12 cellular contexts compared by ENCODE assay signal in genomic region chr14:56650075-56650474, GRCh38.
"Had no signal": no experiment of that assay in that cellular context is flagged by ENCODE, and none has a peak within 500 bp of the region (broad histone marks: within the 10 kb centered on the region; RNA-seq: fewer than 3 reads in every experiment).

No MANE protein-coding gene starts in this region.

- H3K4me3 ChIP-seq: left lung, sigmoid colon, thoracic aorta had no signal

- H3K27ac ChIP-seq: left lung, sigmoid colon, VCaP had no signal

- FAIRE-seq: urothelium cell line had no signal

- DNase-seq: activated naive CD4-positive, alpha-beta T cell treated with anti-CD3 and anti-CD28 coated beads for 36 hours; dermis blood vessel endothelial cell; sigmoid colon; stimulated activated CD4-positive, alpha-beta T cell treated with anti-CD3 and anti-CD28 coated beads, Interleukin-12 subunit alpha, Interleukin-12 subunit beta, amount 100 ng/mL, for 4 hours; stimulated activated CD4-positive, alpha-beta T cell treated with anti-CD3 and anti-CD28 coated beads, Interleukin-4, amount 100 ng/mL, for 1 hour; stimulated activated CD8-positive, alpha-beta memory T cell treated with anti-CD3 and anti-CD28 coated beads, Interleukin-4, amount 100 ng/mL, for 48 hours; stimulated activated naive CD8-positive, alpha-beta T cell treated with anti-CD3 and anti-CD28 coated beads, Interleukin-15, Interleukin-2, amounts not matched to agents 100 U/mL and 50 U/mL, for 24 hours; T1000 had no signal

- H3K36me3 ChIP-seq: thoracic aorta had no signal

- H3K4me1 ChIP-seq: left lung, sigmoid colon had no signal

- H3K27me3 ChIP-seq: left lung, sigmoid colon had no signal

- H3K9me3 ChIP-seq: left lung, sigmoid colon, thoracic aorta had no signal

- ATAC-seq: left lung; stimulated activated naive CD8-positive, alpha-beta T cell treated with anti-CD3 and anti-CD28 coated beads, Interleukin-15, Interleukin-2, amounts not matched to agents 100 U/mL and 50 U/mL, for 24 hours had no signal
